Comparison of ENCODE assay signal across 12 cellular contexts in the genomic region with DNA sequence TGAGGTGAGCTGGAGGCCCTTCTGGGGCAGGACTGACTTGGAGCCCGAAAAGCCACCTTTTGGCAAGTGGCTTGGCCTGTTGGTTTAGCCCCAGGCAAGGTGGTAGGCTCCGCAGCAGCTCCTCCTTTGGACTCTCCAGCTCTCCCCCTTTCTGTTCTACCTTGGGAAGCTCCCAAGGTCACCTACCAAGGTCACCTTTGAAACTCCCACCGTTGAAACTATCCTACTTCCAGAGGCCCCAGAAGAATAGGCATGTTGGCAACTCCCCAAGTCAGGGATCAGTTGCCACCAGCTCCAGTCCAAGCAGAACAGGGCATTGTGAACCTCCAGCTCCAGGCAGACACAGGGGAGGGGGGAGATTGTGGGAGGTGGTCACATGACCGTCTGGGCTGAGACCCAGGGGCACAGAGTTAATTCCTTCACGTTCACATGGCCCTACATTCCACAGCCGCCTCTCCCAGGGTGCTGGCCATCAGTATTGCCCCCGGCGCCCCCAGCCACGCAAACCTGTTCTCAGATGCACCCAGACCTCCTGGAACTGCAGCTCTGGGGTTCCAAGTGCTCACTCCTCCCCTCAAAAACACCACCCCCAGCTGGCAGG. TPM values are rescaled to one million over a fixed set of nuclear protein-coding genes. Genes with fewer than 3 reads are reported as not detected.
DNase-seq lines count a peak whose midpoint lies in the region; ATAC-seq and TF ChIP-seq lines count a peak whose summit lies in the region.
"Had no signal": no experiment of that assay in that cellular context is flagged by ENCODE, and none has a peak within 500 bp of the region (broad histone marks: within the 10 kb centered on the region; RNA-seq: fewer than 3 reads in every experiment).

No MANE protein-coding gene starts in this region.

- no peak overlapping the region for H2AFZ ChIP-seq in MM.1S (ENCODE audit: low read length)

- peaks cover 32% of the 10 kb centered on the region for H3K4me1 Mint-ChIP-seq in nephron progenitor cell

- H3K36me3 ChIP-seq in uterus (no peaks in the 10 kb centered on the region), MM.1S (replicated peaks; ENCODE audit: insufficient read depth, low read length) (no peaks in the 10 kb centered on the region)
- H3K36me3 ChIP-seq: MG63 had no signal

- no peak overlapping the region for H3K9ac ChIP-seq in MM.1S (ENCODE audit: low read length)

- H3K27ac ChIP-seq in uterus (peak overlapping the region; percentile 5 to 10), MM.1S (ENCODE audit: low read length) (no peak overlapping the region)
- H3K27ac ChIP-seq: 22Rv1 had no signal

- intact Hi-C loops in uterus (cut with DNase I; ENCODE audit: low total_unique reads) = no loop called here

- H3K27me3 ChIP-seq in uterus = no peaks in the 10 kb centered on the region
- H3K27me3 ChIP-seq in MM.1S (replicated peaks; ENCODE audit: insufficient read depth, low read length) = no peaks in the 10 kb centered on the region
- H3K27me3 ChIP-seq: MG63 had no signal

- H3F3A ChIP-seq in MM.1S (ENCODE audit: insufficient read depth, low read length) = no peaks in the 10 kb centered on the region

- H3K9me2 ChIP-seq in MM.1S (replicated peaks; ENCODE audit: insufficient read depth, low read length) = no peaks in the 10 kb centered on the region

- H3K79me2 ChIP-seq in MM.1S (ENCODE audit: low read length) = no peaks in the 10 kb centered on the region

- TF ChIP-seq CTCF in nephron progenitor cell (IDR thresholded peaks at IDR 0.05) (no peak), uterus (IDR thresholded peaks at IDR 0.05) (no peak), MM.1S (IDR thresholded peaks at IDR 0.05; ENCODE audit: low read length) (no peak)

- peaks cover 19% of the 10 kb centered on the region for H3K27me3 Mint-ChIP-seq in nephron progenitor cell (ENCODE audit: low read depth, poor library complexity)

- H3K4me3 ChIP-seq in uterus = no peak overlapping the region
- H3K4me3 ChIP-seq in MM.1S (ENCODE audit: low read length) = no peak overlapping the region
- H3K4me3 ChIP-seq: MG63 had no signal

- peak overlapping the region; percentile 95 for H3K27ac Mint-ChIP-seq in nephron progenitor cell

- no peak for ATAC-seq in HG02588 (IDR thresholded peaks at IDR 0.05; ENCODE audit: unreplicated experiment)

- TF ChIP-seq POLR2A in uterus (IDR thresholded peaks at IDR 0.05) = no peak

- H3K4me3 Mint-ChIP-seq in nephron progenitor cell = no peak overlapping the region

- no peaks in the 10 kb centered on the region for H3K9me3 ChIP-seq in uterus
- no peaks in the 10 kb centered on the region for H3K9me3 ChIP-seq in MM.1S (replicated peaks; ENCODE audit: insufficient read depth, low read length)
- H3K9me3 ChIP-seq: MG63 had no signal

- no peak overlapping the region for H3K4me2 ChIP-seq in MM.1S (ENCODE audit: low read depth, low read length)

- no peaks in the 10 kb centered on the region for H4K20me1 ChIP-seq in MM.1S (ENCODE audit: insufficient read depth, low read length)

- peaks cover 4% of the 10 kb centered on the region for H3K9me3 Mint-ChIP-seq in nephron progenitor cell

- H3K36me3 Mint-ChIP-seq in nephron progenitor cell (ENCODE audit: low read depth) = no peaks in the 10 kb centered on the region

- peak; percentile 38 for DNase-seq in DMS 273 (lab: John Stamatoyannopoulos, UW; ENCODE audit: unreplicated experiment)
- no peak for DNase-seq in DMS 273 treated with DMSO at 0.1 percent for 48 hours (lab: John Stamatoyannopoulos, UW)
- DNase-seq in glomerular visceral epithelial cell (ENCODE audit: extremely low spot score) = peak; percentile 62
- peak; percentile 41 for DNase-seq in nephron progenitor cell
- DNase-seq in uterus = peak; percentile 61 to 67
- DNase-seq in NCI-H1048 (lab: John Stamatoyannopoulos, UW) = no peak
- no peak for DNase-seq in MM.1S
- DNase-seq: activated CD4-positive, alpha-beta T cell treated with anti-CD3 and anti-CD28 coated beads, Interleukin-2, amount 50 U/mL, for 1 hour; MG63; RPMI8226 had no signal

- H3K4me1 ChIP-seq in uterus (no peaks in the 10 kb centered on the region), MM.1S (ENCODE audit: low read length) (no peaks in the 10 kb centered on the region)

RNA-seq across cellular contexts. Expression of a gene that starts 14.4 kb away (rescaled TPM):
- total RNA-seq in uterus = 10 to 100 TPM; 15.6 to 60.8 (median 36.6) TPM

Comparison
In these comparisons a context has a peak if more than half of its experiments do, and no peak if none do; other contexts are left out.
1. DNase-seq: peak in DMS 273 (single experiment), glomerular visceral epithelial cell (single experiment), nephron progenitor cell (single experiment) and uterus (2 of 2); none in DMS 273 treated with DMSO at 0.1 percent for 48 hours (single experiment), NCI-H1048 (single experiment) and MM.1S (single experiment).